In genomic region chr18:76592096-76592495, GRCh38 we compare ENCODE assay signal across 20 cellular contexts.
DNase-seq lines count a peak whose midpoint lies in the region; ATAC-seq and TF ChIP-seq lines count a peak whose summit lies in the region.
"Had no signal": no experiment of that assay in that cellular context is flagged by ENCODE, and none has a peak within 500 bp of the region (broad histone marks: within the 10 kb centered on the region; RNA-seq: fewer than 3 reads in every experiment).

No MANE protein-coding gene starts in this region.

- H3K4me3 ChIP-seq in GM23338 (no peak overlapping the region), endodermal cell (ENCODE audit: low read length) (no peak overlapping the region), mesodermal cell (ENCODE audit: extremely low read depth, insufficient read depth, low read length, poor library complexity, severe bottlenecking) (no peak overlapping the region), neutrophil (ENCODE audit: low read depth in 1 of 2, low read length in 1 of 2) (no peak overlapping the region)
- H3K4me3 ChIP-seq: A549; BLaER1 treated with 17β-estradiol and CSF1 and Interleukin-3, amounts not matched to agents 10 nM and 100 nM had no signal

- H2AFZ ChIP-seq in GM23338, result peak overlapping the region; percentile 70; the same call in 1 of the 2 replicates

- ATAC-seq in GM23338 (no peak), HG02852 (IDR thresholded peaks at IDR 0.05; ENCODE audit: unreplicated experiment) (no peak), foreskin keratinocyte (no peak), GM18870 (IDR thresholded peaks at IDR 0.05; ENCODE audit: unreplicated experiment) (no peak)
- ATAC-seq: A549; CD8-positive, alpha-beta T cell had no signal

- DNase-seq in GM23338 (ENCODE audit: low spot score) (no peak), endodermal cell (peak; percentile 47), activated T-cell treated with anti-CD3 and anti-CD28 coated beads for 4 hours (no peak), foreskin keratinocyte (no peak)
- DNase-seq: AML-193; Caco-2; Calu3; CD4-positive, alpha-beta T cell; CD8-positive, alpha-beta T cell; DMS79 treated with DMSO at 0.1 percent for 48 hours; GF-D8 had no signal

- H3K9ac ChIP-seq in endodermal cell (ENCODE audit: extremely low read depth, low read length, poor library complexity, severe bottlenecking), result no peak overlapping the region
- H3K9ac ChIP-seq: BLaER1 treated with 17β-estradiol and CSF1 and Interleukin-3, amounts not matched to agents 10 nM and 100 nM had no signal

- H3K27me3 Mint-ChIP-seq in GM23338 (ENCODE audit: insufficient read depth, low read depth, poor library complexity) (peaks cover 5% of the 10 kb centered on the region), endodermal cell (ENCODE audit: insufficient read depth) (no peaks in the 10 kb centered on the region)

- no peak overlapping the region for H3K27ac ChIP-seq in GM23338 (ENCODE audit: low read depth)
- H3K27ac ChIP-seq in endodermal cell (ENCODE audit: low read depth, low read length), result no peak overlapping the region
- peak overlapping the region; percentile 26 for H3K27ac ChIP-seq in mesodermal cell (ENCODE audit: low read depth, low read length, severe bottlenecking)
- H3K27ac ChIP-seq in neutrophil, result peak overlapping the region; percentile 52
- H3K27ac ChIP-seq in foreskin keratinocyte, result no peak overlapping the region
- H3K27ac ChIP-seq: 22Rv1; A549; BLaER1 treated with 17β-estradiol and CSF1 and Interleukin-3, amounts not matched to agents 10 nM and 100 nM; C4-2B had no signal

- H3K36me3 ChIP-seq in GM23338 (ENCODE audit: insufficient read depth), result no peaks in the 10 kb centered on the region
- H3K36me3 ChIP-seq in endodermal cell (ENCODE audit: control insufficient read depth, insufficient read depth, low read length), result no peaks in the 10 kb centered on the region
- H3K36me3 ChIP-seq in mesodermal cell (ENCODE audit: control insufficient read depth, insufficient read depth, low read length), result no peaks in the 10 kb centered on the region
- no peaks in the 10 kb centered on the region for H3K36me3 ChIP-seq in neutrophil
- H3K36me3 ChIP-seq: BLaER1 treated with 17β-estradiol and CSF1 and Interleukin-3, amounts not matched to agents 10 nM and 100 nM had no signal

- no peaks in the 10 kb centered on the region for H4K20me1 ChIP-seq in GM23338 (replicated peaks; ENCODE audit: insufficient read depth)
- H4K20me1 ChIP-seq: BLaER1 treated with 17β-estradiol and CSF1 and Interleukin-3, amounts not matched to agents 10 nM and 100 nM had no signal

- no peaks in the 10 kb centered on the region for H3K27me3 ChIP-seq in GM23338 (ENCODE audit: insufficient read depth)
- H3K27me3 ChIP-seq in endodermal cell (ENCODE audit: control insufficient read depth, insufficient read depth, low read length, poor library complexity, severe bottlenecking), result no peaks in the 10 kb centered on the region
- H3K27me3 ChIP-seq in neutrophil, result no peaks in the 10 kb centered on the region
- peaks cover 11% of the 10 kb centered on the region for H3K27me3 ChIP-seq in foreskin keratinocyte
- H3K27me3 ChIP-seq: BLaER1 treated with 17β-estradiol and CSF1 and Interleukin-3, amounts not matched to agents 10 nM and 100 nM had no signal

- no peaks in the 10 kb centered on the region for H3K9me3 Mint-ChIP-seq in GM23338
- no peaks in the 10 kb centered on the region for H3K9me3 Mint-ChIP-seq in endodermal cell
- H3K9me3 Mint-ChIP-seq: CD4-positive, alpha-beta T cell had no signal

- no peaks in the 10 kb centered on the region for H3K9me3 ChIP-seq in endodermal cell (ENCODE audit: control insufficient read depth, low read length)
- H3K9me3 ChIP-seq in mesodermal cell (ENCODE audit: control insufficient read depth, low read length), result no peaks in the 10 kb centered on the region
- H3K9me3 ChIP-seq in neutrophil, result no peaks in the 10 kb centered on the region
- H3K9me3 ChIP-seq: A549; BLaER1 treated with 17β-estradiol and CSF1 and Interleukin-3, amounts not matched to agents 10 nM and 100 nM; Caco-2 had no signal

- 90% methylated on average over 6 of the region's 6 CpGs; no CpG with 5 or more reads in 1 of the 2 experiments for WGBS in endodermal cell (ENCODE audit: insufficient coverage in 1 of 2, insufficient read length in 1 of 2), 2 experiments
- 73 to 76% methylated on average over 4 to 6 of the region's 6 CpGs for WGBS in mesodermal cell (ENCODE audit: insufficient coverage in 2 of 2), 2 experiments

- H3K79me2 ChIP-seq in GM23338 (replicated peaks; ENCODE audit: insufficient read depth), result no peaks in the 10 kb centered on the region

- H3K9me2 ChIP-seq in GM23338 (ENCODE audit: insufficient read depth), result no peaks in the 10 kb centered on the region

- H3F3A ChIP-seq in GM23338 (replicated peaks; ENCODE audit: low read depth), result no peaks in the 10 kb centered on the region

- H3K27ac Mint-ChIP-seq in GM23338, result no peak overlapping the region
- no peak overlapping the region for H3K27ac Mint-ChIP-seq in endodermal cell
- H3K27ac Mint-ChIP-seq: B cell; CD4-positive, alpha-beta T cell; CD8-positive, alpha-beta T cell had no signal

- H3K4me1 ChIP-seq in GM23338 (ENCODE audit: insufficient read depth), result peaks cover 16% of the 10 kb centered on the region
- H3K4me1 ChIP-seq in endodermal cell (ENCODE audit: control insufficient read depth, insufficient read depth, low read length), result peaks cover 9% of the 10 kb centered on the region
- peaks cover 19% of the 10 kb centered on the region for H3K4me1 ChIP-seq in mesodermal cell (ENCODE audit: control insufficient read depth, insufficient read depth, low read length, poor library complexity, severe bottlenecking)
- peaks cover 52 to 55% of the 10 kb centered on the region in 2 experiments for H3K4me1 ChIP-seq in neutrophil (ENCODE audit: control insufficient read depth in 1 of 2, insufficient read depth in 1 of 2, low read depth in 1 of 2, low read length in 1 of 2)
- peaks cover 6% of the 10 kb centered on the region for H3K4me1 ChIP-seq in foreskin keratinocyte
- H3K4me1 ChIP-seq: A549, Caco-2 had no signal

- H3K4me3 Mint-ChIP-seq in GM23338 (no peak overlapping the region), endodermal cell (no peak overlapping the region)
- H3K4me3 Mint-ChIP-seq: B cell; CD4-positive, alpha-beta T cell; CD8-positive, alpha-beta T cell had no signal

- peaks cover 28% of the 10 kb centered on the region for H3K4me1 Mint-ChIP-seq in GM23338
- peaks cover 26% of the 10 kb centered on the region for H3K4me1 Mint-ChIP-seq in endodermal cell

- H3K36me3 Mint-ChIP-seq in GM23338 (ENCODE audit: low read depth) (no peaks in the 10 kb centered on the region), endodermal cell (ENCODE audit: low read depth) (no peaks in the 10 kb centered on the region)
- H3K36me3 Mint-ChIP-seq: CD8-positive, alpha-beta T cell had no signal

- TF ChIP-seq CTCF in GM23338 (conservative IDR thresholded peaks at IDR 0.05; ENCODE audit: low read depth in 2 of 2), result no peak
- no peak for TF ChIP-seq CTCF in endodermal cell (conservative IDR thresholded peaks at IDR 0.05)
- TF ChIP-seq CTCF in neutrophil (IDR thresholded peaks at IDR 0.05), result no peak
- TF ChIP-seq CTCF in foreskin keratinocyte (conservative IDR thresholded peaks at IDR 0.05), result no peak

- no peak overlapping the region for H3K4me2 ChIP-seq in GM23338
- H3K4me2 ChIP-seq: A549 had no signal

TF ChIP-seq in GM23338, 12 proteins besides CTCF, POLR2A, EP300 and RAD21:
- no peak for TF ChIP-seq POLR2AphosphoS5 (IDR thresholded peaks at IDR 0.05; ENCODE audit: low read depth)
- TF ChIP-seq STAT1 (IDR thresholded peaks at IDR 0.05; ENCODE audit: unreplicated experiment), result no peak
- no peak for TF ChIP-seq ZNF331 (CRISPR knock-in tag; IDR thresholded peaks at IDR 0.05; ENCODE audit: low read depth)
- TF ChIP-seq NANOG (IDR thresholded peaks at IDR 0.05; ENCODE audit: borderline replicate concordance), result no peak

Comparison
In these comparisons a context has a peak if more than half of its experiments do, and no peak if none do; other contexts are left out.
1. H3K27ac ChIP-seq: peak in mesodermal cell (single experiment) and neutrophil (single experiment); none in GM23338 (single experiment), endodermal cell (single experiment) and foreskin keratinocyte (single experiment).